In the genomic region with DNA sequence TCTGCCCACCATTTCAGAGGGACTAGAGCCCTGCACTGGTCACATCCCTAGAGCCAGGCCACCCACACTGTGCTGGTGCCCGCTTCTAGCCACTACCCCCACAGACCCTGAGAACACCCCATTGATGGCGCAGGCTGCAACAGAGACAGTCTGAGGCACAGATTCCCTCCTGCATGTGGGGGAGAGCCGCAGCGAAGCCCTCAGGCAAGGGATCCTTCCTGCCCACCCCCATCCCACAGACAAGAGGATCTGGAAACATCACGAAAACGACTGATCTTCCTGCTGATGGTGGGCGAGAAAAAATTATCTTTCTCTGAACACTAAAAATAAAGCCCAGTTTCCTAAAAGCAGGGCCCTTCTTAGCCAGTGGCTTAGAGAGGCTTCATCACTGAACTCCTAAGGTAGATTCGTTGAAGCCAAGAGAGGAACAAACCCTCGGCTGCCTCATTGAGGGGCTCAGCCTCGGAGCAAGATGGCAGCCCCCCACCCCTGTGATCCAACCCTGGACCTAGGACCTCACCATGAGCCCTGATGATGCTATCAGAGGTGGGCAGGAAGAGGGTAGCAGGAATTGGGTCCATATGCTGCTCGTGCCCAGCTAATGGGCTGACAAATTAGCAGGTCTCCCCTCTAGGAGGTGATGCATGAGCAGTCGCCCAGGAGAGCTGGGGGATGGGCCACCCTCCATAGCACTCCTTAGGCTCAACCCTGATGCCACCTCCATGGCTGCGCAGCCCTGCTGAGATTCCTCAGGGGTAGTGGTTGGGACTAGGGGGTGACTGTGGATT, we compare ENCODE assay signal across 27 cellular contexts. TPM values are rescaled to one million over a fixed set of nuclear protein-coding genes. Genes with fewer than 3 reads are reported as not detected.
A peak's percentile ranks its signal among the peaks of the same experiment; 100 is the strongest.
DNase-seq lines count a peak whose midpoint lies in the region; ATAC-seq and TF ChIP-seq lines count a peak whose summit lies in the region.
"Had no signal": no experiment of that assay in that cellular context is flagged by ENCODE, and none has a peak within 500 bp of the region (broad histone marks: within the 10 kb centered on the region; RNA-seq: fewer than 3 reads in every experiment).

No MANE protein-coding gene starts in this region.

- no peak overlapping the region for H3K9ac ChIP-seq in MM.1S (ENCODE audit: low read length)
- H3K9ac ChIP-seq: KMS-11 had no signal

- H3K27me3 ChIP-seq in CD4-positive, CD25-positive, alpha-beta regulatory T cell (ENCODE audit: control insufficient read depth, insufficient read depth, low read length) = no peaks in the 10 kb centered on the region
- peaks cover 70% of the 10 kb centered on the region for H3K27me3 ChIP-seq in MM.1S (replicated peaks; ENCODE audit: insufficient read depth, low read length)
- H3K27me3 ChIP-seq: gastrocnemius medialis, stomach, thyroid gland had no signal

- H3K27ac ChIP-seq in CD4-positive, CD25-positive, alpha-beta regulatory T cell (ENCODE audit: insufficient read depth, low read length, poor library complexity, severe bottlenecking) = no peak overlapping the region
- H3K27ac ChIP-seq in MM.1S (ENCODE audit: low read length) = no peak overlapping the region
- H3K27ac ChIP-seq: A549, gastrocnemius medialis, HL-60, KMS-11, SJSA1 had no signal

- no peaks in the 10 kb centered on the region for H3K36me3 ChIP-seq in CD4-positive, CD25-positive, alpha-beta regulatory T cell (ENCODE audit: control insufficient read depth, insufficient read depth, low read length)
- H3K36me3 ChIP-seq in MM.1S (replicated peaks; ENCODE audit: insufficient read depth, low read length) = no peaks in the 10 kb centered on the region
- H3K36me3 ChIP-seq: gastrocnemius medialis, SJSA1, stomach, thyroid gland had no signal

- H3K4me1 ChIP-seq in CD4-positive, CD25-positive, alpha-beta regulatory T cell (ENCODE audit: control insufficient read depth, insufficient read depth, low read length, poor library complexity, severe bottlenecking) = peaks cover 18% of the 10 kb centered on the region
- H3K4me1 ChIP-seq in MM.1S (ENCODE audit: low read length) = no peaks in the 10 kb centered on the region
- H3K4me1 ChIP-seq: A549, gastrocnemius medialis, SJSA1 had no signal

- H3K27ac Mint-ChIP-seq in activated CD4-positive, alpha-beta T cell treated with anti-CD3 and anti-CD28 coated beads, Interleukin-2, amount 10 ng/mL, durations not matched to agents 24 days and 14 days = peak overlapping the region; percentile 53
- peak overlapping the region in 2 of 3 donors; percentile 90 for H3K27ac Mint-ChIP-seq in CD4-positive, CD25-positive, alpha-beta regulatory T cell
- H3K27ac Mint-ChIP-seq in central memory CD8-positive, alpha-beta T cell (ENCODE audit: low read depth) = peak overlapping the region; percentile 38
- H3K27ac Mint-ChIP-seq in natural killer cell treated with Interleukin-12 subunit alpha and Interleukin-12 subunit beta and Interleukin-15 and Interleukin-18, amount 100 ng/mL, for 72 hours = peak overlapping the region; percentile 85 to 86

- no peaks in the 10 kb centered on the region for H3K9me3 Mint-ChIP-seq in activated CD4-positive, alpha-beta T cell treated with anti-CD3 and anti-CD28 coated beads, Interleukin-2, amount 10 ng/mL, durations not matched to agents 24 days and 14 days
- H3K9me3 Mint-ChIP-seq in CD4-positive, CD25-positive, alpha-beta regulatory T cell = peaks cover 0 to 2% (median 0%) of the 10 kb centered on the region in 7 donors
- H3K9me3 Mint-ChIP-seq in central memory CD8-positive, alpha-beta T cell = no peaks in the 10 kb centered on the region
- H3K9me3 Mint-ChIP-seq in natural killer cell treated with Interleukin-12 subunit alpha and Interleukin-12 subunit beta and Interleukin-15 and Interleukin-18, amount 100 ng/mL, for 72 hours = no peaks in the 10 kb centered on the region

- no peaks in the 10 kb centered on the region for H3K9me3 ChIP-seq in CD4-positive, CD25-positive, alpha-beta regulatory T cell (ENCODE audit: control insufficient read depth in 2 of 2, low read length in 2 of 2)
- H3K9me3 ChIP-seq in MM.1S (replicated peaks; ENCODE audit: insufficient read depth, low read length) = no peaks in the 10 kb centered on the region
- H3K9me3 ChIP-seq: A549, gastrocnemius medialis, SJSA1, stomach, thyroid gland had no signal

- H4K20me1 ChIP-seq in MM.1S (ENCODE audit: insufficient read depth, low read length) = no peaks in the 10 kb centered on the region

- H2AFZ ChIP-seq in MM.1S (ENCODE audit: low read length) = no peak overlapping the region

- no peak for ATAC-seq in CD4-positive, CD25-positive, alpha-beta regulatory T cell (ENCODE audit: low read depth in 2 of 2)
- ATAC-seq in central memory CD8-positive, alpha-beta T cell (replicated peaks; ENCODE audit: extremely low read depth, poor library complexity, severe bottlenecking) = no peak
- no peak for ATAC-seq in natural killer cell treated with Interleukin-12 subunit alpha and Interleukin-12 subunit beta and Interleukin-15 and Interleukin-18, amount 100 ng/mL, for 72 hours
- ATAC-seq: A549, gastrocnemius medialis, left colon had no signal

- H3F3A ChIP-seq in MM.1S (ENCODE audit: insufficient read depth, low read length) = no peaks in the 10 kb centered on the region

- H3K4me1 Mint-ChIP-seq in activated CD4-positive, alpha-beta T cell treated with anti-CD3 and anti-CD28 coated beads, Interleukin-2, amount 10 ng/mL, durations not matched to agents 24 days and 14 days = peaks cover 16% of the 10 kb centered on the region
- H3K4me1 Mint-ChIP-seq in CD4-positive, CD25-positive, alpha-beta regulatory T cell = peaks cover 0 to 32% (median 7%) of the 10 kb centered on the region in 4 donors
- H3K4me1 Mint-ChIP-seq in central memory CD8-positive, alpha-beta T cell = peaks cover 52% of the 10 kb centered on the region
- peaks cover 18 to 43% of the 10 kb centered on the region in 2 donors for H3K4me1 Mint-ChIP-seq in natural killer cell treated with Interleukin-12 subunit alpha and Interleukin-12 subunit beta and Interleukin-15 and Interleukin-18, amount 100 ng/mL, for 72 hours (ENCODE audit: low read depth in 2 of 2)

- intact Hi-C loops in activated CD4-positive, alpha-beta T cell treated with anti-CD3 and anti-CD28 coated beads, Interleukin-2, amount 10 ng/mL, durations not matched to agents 24 days and 14 days (cut with micrococcal nuclease) = no loop called here

- H3K36me3 Mint-ChIP-seq in activated CD4-positive, alpha-beta T cell treated with anti-CD3 and anti-CD28 coated beads, Interleukin-2, amount 10 ng/mL, durations not matched to agents 24 days and 14 days (ENCODE audit: low read depth) = no peaks in the 10 kb centered on the region
- H3K36me3 Mint-ChIP-seq in CD4-positive, CD25-positive, alpha-beta regulatory T cell = no peaks in the 10 kb centered on the region
- peaks cover 3% of the 10 kb centered on the region for H3K36me3 Mint-ChIP-seq in central memory CD8-positive, alpha-beta T cell (ENCODE audit: insufficient read depth)
- H3K36me3 Mint-ChIP-seq in natural killer cell treated with Interleukin-12 subunit alpha and Interleukin-12 subunit beta and Interleukin-15 and Interleukin-18, amount 100 ng/mL, for 72 hours = no peaks in the 10 kb centered on the region

- H3K4me2 ChIP-seq in MM.1S (ENCODE audit: low read depth, low read length) = no peak overlapping the region
- H3K4me2 ChIP-seq: A549, KMS-11 had no signal

- H3K4me3 Mint-ChIP-seq in activated CD4-positive, alpha-beta T cell treated with anti-CD3 and anti-CD28 coated beads, Interleukin-2, amount 10 ng/mL, durations not matched to agents 24 days and 14 days = peak overlapping the region; percentile 47
- peak overlapping the region in 1 of 4 donors; percentile 19 for H3K4me3 Mint-ChIP-seq in CD4-positive, CD25-positive, alpha-beta regulatory T cell
- no peak overlapping the region for H3K4me3 Mint-ChIP-seq in central memory CD8-positive, alpha-beta T cell
- peak overlapping the region; percentile 22 for H3K4me3 Mint-ChIP-seq in natural killer cell treated with Interleukin-12 subunit alpha and Interleukin-12 subunit beta and Interleukin-15 and Interleukin-18, amount 100 ng/mL, for 72 hours

- H3K9me2 ChIP-seq in MM.1S (replicated peaks; ENCODE audit: insufficient read depth, low read length) = no peaks in the 10 kb centered on the region

- TF ChIP-seq CTCF in MM.1S (IDR thresholded peaks at IDR 0.05; ENCODE audit: low read length) = no peak

- no peaks in the 10 kb centered on the region for H3K27me3 Mint-ChIP-seq in activated CD4-positive, alpha-beta T cell treated with anti-CD3 and anti-CD28 coated beads, Interleukin-2, amount 10 ng/mL, durations not matched to agents 24 days and 14 days
- no peaks in the 10 kb centered on the region for H3K27me3 Mint-ChIP-seq in CD4-positive, CD25-positive, alpha-beta regulatory T cell
- no peaks in the 10 kb centered on the region for H3K27me3 Mint-ChIP-seq in central memory CD8-positive, alpha-beta T cell
- no peaks in the 10 kb centered on the region for H3K27me3 Mint-ChIP-seq in natural killer cell treated with Interleukin-12 subunit alpha and Interleukin-12 subunit beta and Interleukin-15 and Interleukin-18, amount 100 ng/mL, for 72 hours

- DNase-seq in activated CD4-positive, alpha-beta T cell treated with anti-CD3 and anti-CD28 coated beads, Interleukin-2, amount 10 ng/mL, durations not matched to agents 24 days and 14 days = no peak
- DNase-seq in activated CD4-positive, alpha-beta T cell treated with anti-CD3 and anti-CD28 coated beads, Interleukin-2, amount 50 U/mL, for 48 hours = no peak
- no peak for DNase-seq in CD4-positive, CD25-positive, alpha-beta regulatory T cell
- no peak for DNase-seq in central memory CD8-positive, alpha-beta T cell (ENCODE audit: low spot score in 2 of 2)
- no peak for DNase-seq in natural killer cell treated with Interleukin-12 subunit alpha and Interleukin-12 subunit beta and Interleukin-15 and Interleukin-18, amount 100 ng/mL, for 72 hours (ENCODE audit: low spot score)
- DNase-seq in DMS53 (lab: John Stamatoyannopoulos, UW) (no peak), MM.1S (no peak), NCI-H1930 (lab: John Stamatoyannopoulos, UW) (no peak)
- DNase-seq: activated CD4-positive, CD25-positive, alpha-beta regulatory T cell treated with anti-CD3 and anti-CD28 coated beads, Interleukin-2, amount 50 U/mL, for 72 hours; DMS79 treated with DMSO at 0.1 percent for 48 hours; gastrocnemius medialis; GF-D8; hippocampal formation; left colon; mesendoderm; NCI-H1417 treated with DMSO at 0.1 percent for 48 hours; NCI-H748 treated with DMSO at 0.1 percent for 48 hours; occipital lobe; stomach; T-helper 1 cell; thyroid gland had no signal

- no peak overlapping the region for H3K4me3 ChIP-seq in CD4-positive, CD25-positive, alpha-beta regulatory T cell (ENCODE audit: low read depth, low read length)
- H3K4me3 ChIP-seq in MM.1S (ENCODE audit: low read length) = no peak overlapping the region
- H3K4me3 ChIP-seq: A549, gastrocnemius medialis, SJSA1, skin epidermis, stomach, thyroid gland had no signal

- H3K79me2 ChIP-seq in MM.1S (ENCODE audit: low read length) = no peaks in the 10 kb centered on the region

RNA-seq across cellular contexts. Expression of a gene that starts 54.5 kb away (rescaled TPM):
- 0.23 and 0.62 TPM in 2 replicates for total RNA-seq in activated CD4-positive, alpha-beta T cell treated with anti-CD3 and anti-CD28 coated beads, Interleukin-2, amount 10 ng/mL, durations not matched to agents 24 days and 14 days
- 1.2 TPM for total RNA-seq in CD4-positive, CD25-positive, alpha-beta regulatory T cell
- under 1 TPM; 0.24 to 0.52 (median 0.28) TPM for polyA plus RNA-seq in CD4-positive, CD25-positive, alpha-beta regulatory T cell
- 1 to 10 TPM; 1.6 to 1.7 TPM for total RNA-seq in natural killer cell treated with Interleukin-12 subunit alpha and Interleukin-12 subunit beta and Interleukin-15 and Interleukin-18, amount 100 ng/mL, for 72 hours
- total RNA-seq: pulmonary artery endothelial cell, SJSA1 had no signal

Comparison
In these comparisons a context has a peak if more than half of its experiments do, and no peak if none do; other contexts are left out.
1. H3K27ac Mint-ChIP-seq: peak in every context shown above with its lines; median percentile 90 in CD4-positive, CD25-positive, alpha-beta regulatory T cell; 86 in natural killer cell treated with Interleukin-12 subunit alpha and Interleukin-12 subunit beta and Interleukin-15 and Interleukin-18, amount 100 ng/mL, for 72 hours; 53 in activated CD4-positive, alpha-beta T cell treated with anti-CD3 and anti-CD28 coated beads, Interleukin-2, amount 10 ng/mL, durations not matched to agents 24 days and 14 days; 38 in central memory CD8-positive, alpha-beta T cell.